16 cellular contexts compared by ENCODE assay signal in genomic region chr17:48588074-48588415, GRCh38. TPM values are rescaled to one million over a fixed set of nuclear protein-coding genes. Genes with fewer than 3 reads are reported as not detected.
DNase-seq lines count a peak whose midpoint lies in the region; ATAC-seq, FAIRE-seq and TF ChIP-seq lines count a peak whose summit lies in the region.
"Had no signal": no experiment of that assay in that cellular context is flagged by ENCODE, and none has a peak within 500 bp of the region (broad histone marks: within the 10 kb centered on the region; RNA-seq: fewer than 3 reads in every experiment).

No MANE protein-coding gene starts in this region.

- H3K79me2 ChIP-seq in endothelial cell of umbilical vein (ENCODE audit: control insufficient read depth, insufficient read depth, low read length), result peaks cover 39% of the 10 kb centered on the region
- H3K79me2 ChIP-seq in trophoblast cell (ENCODE audit: control insufficient read depth, insufficient read depth, low read length, poor library complexity), result peaks cover under 1% of the 10 kb centered on the region

- no peak overlapping the region for H3K4ac ChIP-seq in trophoblast cell (ENCODE audit: low read depth, low read length)

- H2BK120ac ChIP-seq in trophoblast cell (ENCODE audit: insufficient read depth, low read length, poor library complexity), result peak overlapping the region; percentile 11

- H2BK5ac ChIP-seq in trophoblast cell (ENCODE audit: low read depth, low read length, poor library complexity), result no peak overlapping the region

- no peak overlapping the region for H2AFZ ChIP-seq in endothelial cell of umbilical vein (ENCODE audit: low read depth, low read length)
- no peak overlapping the region for H2AFZ ChIP-seq in trophoblast cell (ENCODE audit: insufficient read depth, low read length, poor library complexity)

- dilution Hi-C loops in endothelial cell of umbilical vein (cut with MboI; ENCODE audit: extremely low pct_ligation_motif_present, low sequenced_read_pairs), result no loop called here

- FAIRE-seq in endothelial cell of umbilical vein (lab: Jason Lieb, UNC), result no peak
- FAIRE-seq: D721Med, pancreas had no signal

- H3K4me1 ChIP-seq in endothelial cell of umbilical vein (ENCODE audit: control insufficient read depth, extremely low read depth, insufficient read depth, low read length) (peaks cover 42% of the 10 kb centered on the region), trophoblast cell (ENCODE audit: control insufficient read depth in 1 of 2, insufficient read depth in 2 of 2, low read length in 2 of 2) (peaks cover 24 to 43% of the 10 kb centered on the region in 2 experiments), tibial nerve (peaks cover 0 to 47% (median 9%) of the 10 kb centered on the region in 4 donors)

- no peaks in the 10 kb centered on the region for H3K9me1 ChIP-seq in endothelial cell of umbilical vein (replicated peaks; ENCODE audit: control insufficient read depth, extremely low read depth, insufficient read depth, low read length)

- peaks cover 95% of the 10 kb centered on the region for H3K36me3 Mint-ChIP-seq in Calu3 (ENCODE audit: insufficient read depth, unreplicated experiment)
- H3K36me3 Mint-ChIP-seq: activated naive CD4-positive, alpha-beta T cell treated with anti-CD3 and anti-CD28 coated beads, Interleukin-2, amount 10 ng/mL, durations not matched to agents 7 days and 5 days had no signal

- no peak overlapping the region for H3K18ac ChIP-seq in trophoblast cell (ENCODE audit: low read length)

- no peak overlapping the region for H3K9ac ChIP-seq in endothelial cell of umbilical vein (replicated peaks; ENCODE audit: extremely low read depth, insufficient read depth, low read length)
- no peak overlapping the region for H3K9ac ChIP-seq in trophoblast cell (ENCODE audit: low read length)

- CTCF ChIA-PET in Calu3 (lab: Charles Lee) (interaction anchor here (0.5 to 1.8 kb wide), 18 partner anchors 8 to 328 kb away, joined by 3 to 10 read pairs (median 4); no protein-coding TSS in a partner anchor), endothelial cell of umbilical vein (lab: Charles Lee) (interaction anchor here (0.9 to 2.3 kb wide), 17 partner anchors 10 to 373 kb away, joined by 3 to 22 read pairs (median 4); partner anchors contain the start of gene HOXB8)

- H2AK5ac ChIP-seq in trophoblast cell (ENCODE audit: low read length), result peak overlapping the region; percentile 18

- no peak overlapping the region for H3K23ac ChIP-seq in trophoblast cell (ENCODE audit: low read length)

- H4K12ac ChIP-seq in trophoblast cell (ENCODE audit: low read depth, low read length), result no peak overlapping the region

- H4K91ac ChIP-seq in trophoblast cell (ENCODE audit: low read depth, low read length), result peak overlapping the region; percentile 25

- H3K4me1 Mint-ChIP-seq in Calu3 (ENCODE audit: low read depth, unreplicated experiment), result peaks cover 80% of the 10 kb centered on the region

- H3K36me3 ChIP-seq in endothelial cell of umbilical vein (ENCODE audit: control insufficient read depth in 2 of 2, extremely low read depth in 1 of 2, insufficient read depth in 2 of 2, low read length in 2 of 2) (peaks cover 0 to 8% of the 10 kb centered on the region in 2 experiments), trophoblast cell (ENCODE audit: control insufficient read depth in 1 of 2, insufficient read depth in 2 of 2, low read length in 2 of 2) (no peaks in the 10 kb centered on the region), tibial nerve (no peaks in the 10 kb centered on the region)
- H3K36me3 ChIP-seq: pancreas, WERI-Rb-1 had no signal

- H3K4me2 ChIP-seq in endothelial cell of umbilical vein (ENCODE audit: insufficient read depth, low read length), result no peak overlapping the region
- no peak overlapping the region for H3K4me2 ChIP-seq in trophoblast cell (ENCODE audit: low read length)

- DNase-seq in Calu3 (no peak), endothelial cell of umbilical vein (ENCODE audit: low read depth, low spot score) (no peak), trophoblast cell (no peak), globus pallidus (ENCODE audit: low spot score) (no peak), tibial nerve (ENCODE audit: low spot score in 2 of 2) (no peak)
- DNase-seq: activated CD8-positive, alpha-beta memory T cell treated with anti-CD3 and anti-CD28 coated beads, Interleukin-2, amount 50 U/mL, for 4 hours; activated naive CD4-positive, alpha-beta T cell treated with anti-CD3 and anti-CD28 coated beads, Interleukin-2, amount 10 ng/mL, durations not matched to agents 7 days and 5 days; central memory CD4-positive, alpha-beta T cell; GOT3; MG63; pancreas had no signal

- WGBS in trophoblast cell (ENCODE audit: extremely low coverage, insufficient coverage, insufficient read length), result no CpG with 5 or more reads among the region's 2 CpGs
- WGBS in tibial nerve, 2 donors, result 44 to 69% methylated on average over 2 of the region's 2 CpGs

- H3K27ac ChIP-seq in endothelial cell of umbilical vein (ENCODE audit: insufficient read depth, low read depth, low read length) (peak overlapping the region; percentile 22), trophoblast cell (ENCODE audit: low read depth, low read length) (no peak overlapping the region), tibial nerve (peak overlapping the region in 2 of 4 donors; percentile 15 to 38)
- H3K27ac ChIP-seq: epithelial cell of prostate, pancreas, WERI-Rb-1 had no signal

- TF ChIP-seq CTCF in Calu3 (IDR thresholded peaks at IDR 0.05; ENCODE audit: unreplicated experiment) (no peak), endothelial cell of umbilical vein (IDR thresholded peaks at IDR 0.05; ENCODE audit: extremely low read depth in 1 of 2, insufficient read depth in 1 of 2, low read depth in 1 of 2, low read length in 2 of 2) (no peak), tibial nerve (IDR thresholded peaks at IDR 0.05) (no peak)

- no peak overlapping the region for H3K4me3 ChIP-seq in endothelial cell of umbilical vein (replicated peaks in 1 of 3; ENCODE audit: insufficient read depth in 1 of 3, low read depth in 1 of 3, low read length in 3 of 3)
- H3K4me3 ChIP-seq in trophoblast cell (ENCODE audit: low read depth, low read length), result no peak overlapping the region
- H3K4me3 ChIP-seq in tibial nerve, result no peak overlapping the region
- H3K4me3 ChIP-seq: MG63, pancreas had no signal

- H3K14ac ChIP-seq in trophoblast cell (ENCODE audit: low read length), result no peak overlapping the region

- peak overlapping the region; percentile 12 for H4K8ac ChIP-seq in trophoblast cell (ENCODE audit: low read depth, low read length)

- POLR2A ChIA-PET in endothelial cell of umbilical vein (lab: Charles Lee), result no interaction called here

- BruUV-seq in Calu3 (replicated peaks; lab: Mats Ljungman, UMichigan) (no TSS peak), endothelial cell of umbilical vein (replicated peaks; lab: Mats Ljungman, UMichigan) (no TSS peak)

- H3K27me3 ChIP-seq in endothelial cell of umbilical vein (ENCODE audit: control insufficient read depth in 2 of 2, insufficient read depth in 2 of 2, low read length in 2 of 2) (no peaks in the 10 kb centered on the region), trophoblast cell (ENCODE audit: insufficient read depth, low read length) (peaks cover 3% of the 10 kb centered on the region), tibial nerve (peaks cover 0 to 100% of the 10 kb centered on the region in 2 donors)
- H3K27me3 ChIP-seq: MG63 had no signal

- H3K9me3 ChIP-seq in endothelial cell of umbilical vein (replicated peaks; ENCODE audit: control insufficient read depth, insufficient read depth, low read length) (no peaks in the 10 kb centered on the region), trophoblast cell (ENCODE audit: insufficient read depth, low read depth, low read length) (no peaks in the 10 kb centered on the region), tibial nerve (no peaks in the 10 kb centered on the region)
- H3K9me3 ChIP-seq: MG63, pancreas had no signal

- TF ChIP-seq EP300 in tibial nerve (IDR thresholded peaks at IDR 0.05), result no peak

- peak overlapping the region; percentile 88 for H3K4me3 Mint-ChIP-seq in Calu3 (ENCODE audit: low read depth, unreplicated experiment)
- H3K4me3 Mint-ChIP-seq: activated naive CD4-positive, alpha-beta T cell treated with anti-CD3 and anti-CD28 coated beads, Interleukin-2, amount 10 ng/mL, durations not matched to agents 7 days and 5 days had no signal

- intact Hi-C loops in Calu3 (cut with micrococcal nuclease; ENCODE audit: unreplicated experiment) (no loop called here), endothelial cell of umbilical vein (cut with micrococcal nuclease) (no loop called here)

- ATAC-seq in HG03469 (IDR thresholded peaks at IDR 0.05; ENCODE audit: unreplicated experiment), result no peak
- ATAC-seq: pancreas had no signal

- no peaks in the 10 kb centered on the region for H3K9me3 Mint-ChIP-seq in Calu3 (ENCODE audit: low read depth, unreplicated experiment)
- H3K9me3 Mint-ChIP-seq: activated naive CD4-positive, alpha-beta T cell treated with anti-CD3 and anti-CD28 coated beads, Interleukin-2, amount 10 ng/mL, durations not matched to agents 7 days and 5 days had no signal

- TF ChIP-seq POLR2A in endothelial cell of umbilical vein (IDR thresholded peaks at IDR 0.05; ENCODE audit: low read depth, low read length) (no peak), tibial nerve (IDR thresholded peaks at IDR 0.05) (no peak)

- H3K27me3 Mint-ChIP-seq in Calu3 (ENCODE audit: unreplicated experiment), result peaks cover 16% of the 10 kb centered on the region

- H2BK12ac ChIP-seq in trophoblast cell (ENCODE audit: low read length), result peak overlapping the region; percentile 15

- peaks cover 6% of the 10 kb centered on the region for H3K79me1 ChIP-seq in trophoblast cell (ENCODE audit: low read length)

- H3K27ac Mint-ChIP-seq in Calu3 (ENCODE audit: unreplicated experiment), result peak overlapping the region; percentile 95

- H4K20me1 ChIP-seq in endothelial cell of umbilical vein (replicated peaks; ENCODE audit: control insufficient read depth, extremely low read depth, insufficient read depth, low read length), result no peaks in the 10 kb centered on the region

RNA-seq across cellular contexts. Expression of gene HOXB3, which starts 2.0 kb away (rescaled TPM):
- total RNA-seq in Calu3 (2022) (151 and 154 TPM in 2 replicates), endothelial cell of umbilical vein (45.0 and 56.6 TPM in 2 replicates), tibial nerve (10 to 100 TPM in 2 of 4 donors, 1 to 10 TPM in 2; 3.7 to 14.1 (median 9.4) TPM)
- polyA plus RNA-seq in endothelial cell of umbilical vein, result 29.6 and 33.0 TPM in 2 replicates
- 7.9 and 11.6 TPM in 2 replicates for polyA plus RNA-seq in endothelial cell of umbilical vein (2011; cell fraction: cytosol; rRNA removed)
- 81.4 and 85.1 TPM in 2 replicates for polyA plus RNA-seq in endothelial cell of umbilical vein (2011; cell fraction: nucleus; rRNA removed)
- polyA plus RNA-seq in endothelial cell of umbilical vein (2012), result 19.0 and 19.8 TPM in 2 replicates
- polyA minus RNA-seq in endothelial cell of umbilical vein, result 7.7 and 13.3 TPM in 2 replicates
- polyA minus RNA-seq in endothelial cell of umbilical vein (2011; cell fraction: cytosol; rRNA and poly(A)+ RNA removed), result 1.3 TPM
- 18.1 and 32.3 TPM in 2 replicates for polyA minus RNA-seq in endothelial cell of umbilical vein (2011; cell fraction: nucleus; rRNA and poly(A)+ RNA removed)
- 8.1 and 10.4 TPM in 2 replicates for polyA plus RNA-seq in trophoblast cell (2013)

RNA-seq across cellular contexts. Expression of gene HOXB5, which starts 5.5 kb away (rescaled TPM):
- total RNA-seq in Calu3 (2022), result 47.2 and 48.5 TPM in 2 replicates
- total RNA-seq in endothelial cell of umbilical vein, result 7.3 and 8.5 TPM in 2 replicates
- 2.0 and 2.6 TPM in 2 replicates for polyA plus RNA-seq in endothelial cell of umbilical vein
- polyA plus RNA-seq in endothelial cell of umbilical vein (2011; cell fraction: cytosol; rRNA removed), result 1.0 and 1.1 TPM in 2 replicates
- polyA plus RNA-seq in endothelial cell of umbilical vein (2011; cell fraction: nucleus; rRNA removed), result 13.1 and 13.2 TPM in 2 replicates
- polyA plus RNA-seq in endothelial cell of umbilical vein (2012), result 3.3 and 3.5 TPM in 2 replicates
- 0.57 and 0.58 TPM in 2 replicates for polyA minus RNA-seq in endothelial cell of umbilical vein
- 0.82 TPM for polyA minus RNA-seq in endothelial cell of umbilical vein (2011; cell fraction: cytosol; rRNA and poly(A)+ RNA removed)
- 2.5 and 2.6 TPM in 2 replicates for polyA minus RNA-seq in endothelial cell of umbilical vein (2011; cell fraction: nucleus; rRNA and poly(A)+ RNA removed)
- polyA plus RNA-seq in trophoblast cell (2013), result 3.2 and 3.5 TPM in 2 replicates
- total RNA-seq in tibial nerve, result 1 to 10 TPM in 2 of 4 donors, not detected in 2; 1.6 to 1.8 TPM
- total RNA-seq: SK-MEL-5 had no signal

RNA-seq across cellular contexts. Expression of gene HOXB4, which starts 9.9 kb away (rescaled TPM):
- total RNA-seq in Calu3 (2022), result 28.0 and 31.1 TPM in 2 replicates
- total RNA-seq in endothelial cell of umbilical vein, result 11.2 and 13.1 TPM in 2 replicates
- polyA plus RNA-seq in endothelial cell of umbilical vein, result 4.6 and 5.4 TPM in 2 replicates
- 2.5 and 3.3 TPM in 2 replicates for polyA plus RNA-seq in endothelial cell of umbilical vein (2011; cell fraction: cytosol; rRNA removed)
- polyA plus RNA-seq in endothelial cell of umbilical vein (2011; cell fraction: nucleus; rRNA removed), result 13.6 and 14.6 TPM in 2 replicates
- 5.2 and 5.6 TPM in 2 replicates for polyA plus RNA-seq in endothelial cell of umbilical vein (2012)
- polyA minus RNA-seq in endothelial cell of umbilical vein, result 3.6 and 4.6 TPM in 2 replicates
- 0.51 TPM for polyA minus RNA-seq in endothelial cell of umbilical vein (2011; cell fraction: cytosol; rRNA and poly(A)+ RNA removed)
- 8.2 and 8.8 TPM in 2 replicates for polyA minus RNA-seq in endothelial cell of umbilical vein (2011; cell fraction: nucleus; rRNA and poly(A)+ RNA removed)
- 5.5 and 6.2 TPM in 2 replicates for polyA plus RNA-seq in trophoblast cell (2013)
- total RNA-seq in tibial nerve, result 1 to 10 TPM; 1.2 to 3.5 (median 2.0) TPM

RNA-seq across cellular contexts. Expression of gene HOXB6, which starts 16.7 kb away (rescaled TPM):
- 140 and 144 TPM in 2 replicates for total RNA-seq in Calu3 (2022)
- total RNA-seq in endothelial cell of umbilical vein, result 24.0 and 27.4 TPM in 2 replicates
- 8.8 and 10.0 TPM in 2 replicates for polyA plus RNA-seq in endothelial cell of umbilical vein
- 4.3 and 6.1 TPM in 2 replicates for polyA plus RNA-seq in endothelial cell of umbilical vein (2011; cell fraction: cytosol; rRNA removed)
- 42.1 and 47.5 TPM in 2 replicates for polyA plus RNA-seq in endothelial cell of umbilical vein (2011; cell fraction: nucleus; rRNA removed)
- 12.4 and 13.8 TPM in 2 replicates for polyA plus RNA-seq in endothelial cell of umbilical vein (2012)
- polyA minus RNA-seq in endothelial cell of umbilical vein, result 3.9 and 7.0 TPM in 2 replicates
- polyA minus RNA-seq in endothelial cell of umbilical vein (2011; cell fraction: cytosol; rRNA and poly(A)+ RNA removed), result 2.8 TPM
- polyA minus RNA-seq in endothelial cell of umbilical vein (2011; cell fraction: nucleus; rRNA and poly(A)+ RNA removed), result 9.1 and 16.5 TPM in 2 replicates
- 10.6 and 10.9 TPM in 2 replicates for polyA plus RNA-seq in trophoblast cell (2013)
- total RNA-seq in tibial nerve, result 1 to 10 TPM in 3 of 4 donors, under 1 TPM in 1; 0.66 to 5.1 (median 2.9) TPM

RNA-seq across cellular contexts. Expression of gene HOXB7, which starts 22.8 kb away (rescaled TPM):
- 30.2 and 31.3 TPM in 2 replicates for total RNA-seq in Calu3 (2022)
- total RNA-seq in endothelial cell of umbilical vein, result 24.5 and 29.8 TPM in 2 replicates
- 23.5 and 24.2 TPM in 2 replicates for polyA plus RNA-seq in endothelial cell of umbilical vein
- polyA plus RNA-seq in endothelial cell of umbilical vein (2011; cell fraction: cytosol; rRNA removed), result 18.2 and 21.3 TPM in 2 replicates
- polyA plus RNA-seq in endothelial cell of umbilical vein (2011; cell fraction: nucleus; rRNA removed), result 5.5 and 6.9 TPM in 2 replicates
- polyA plus RNA-seq in endothelial cell of umbilical vein (2012), result 26.0 and 33.3 TPM in 2 replicates
- 8.2 and 9.4 TPM in 2 replicates for polyA minus RNA-seq in endothelial cell of umbilical vein
- 10.9 TPM for polyA minus RNA-seq in endothelial cell of umbilical vein (2011; cell fraction: cytosol; rRNA and poly(A)+ RNA removed)
- 1.3 and 1.5 TPM in 2 replicates for polyA minus RNA-seq in endothelial cell of umbilical vein (2011; cell fraction: nucleus; rRNA and poly(A)+ RNA removed)
- 9.6 and 9.8 TPM in 2 replicates for polyA plus RNA-seq in trophoblast cell (2013)
- total RNA-seq in tibial nerve, result 1 to 10 TPM; 1.8 to 4.0 (median 2.3) TPM
